ENCODE assay signal across 1 cellular context in genomic region chr18:3256693-3257626, GRCh38.
A peak's percentile ranks its signal among the peaks of the same experiment; 100 is the strongest.
TF ChIP-seq lines count a peak whose summit lies in the region.

No MANE protein-coding gene starts in this region.

TF ChIP-seq in HepG2, 621 proteins besides CTCF, POLR2A, EP300 and RAD21 (continues in another document):
- TF ChIP-seq SALL1 (CRISPR knock-in tag; IDR thresholded peaks at IDR 0.05) (peak; percentile 69), MYNN (CRISPR knock-in tag; IDR thresholded peaks at IDR 0.05; ENCODE audit: low read depth) (no peak), ZFX (CRISPR knock-in tag; IDR thresholded peaks at IDR 0.05; ENCODE audit: low read depth) (no peak), ARID5B (CRISPR knock-in tag; IDR thresholded peaks at IDR 0.05) (peak; percentile 83), ZNF552 (CRISPR knock-in tag; IDR thresholded peaks at IDR 0.05; ENCODE audit: borderline replicate concordance) (no peak), HMG20A (CRISPR knock-in tag; IDR thresholded peaks at IDR 0.05; ENCODE audit: borderline replicate concordance) (peak; percentile 86; the same call in 1 of the 2 replicates), FOSL2 (CRISPR knock-in tag; IDR thresholded peaks at IDR 0.05) (peak; percentile 44; the same call in 1 of the 2 replicates), LBX2 (CRISPR knock-in tag; IDR thresholded peaks at IDR 0.05; ENCODE audit: borderline replicate concordance) (no peak), TBX2 (CRISPR knock-in tag; IDR thresholded peaks at IDR 0.05; ENCODE audit: borderline replicate concordance) (0 out of 2 replicates have a peak, but pooled peaks have one; percentile 26), MIER2 (CRISPR knock-in tag; IDR thresholded peaks at IDR 0.05) (no peak), CREB1 (IDR thresholded peaks at IDR 0.05) (no peak), CREB1 (CRISPR knock-in tag; IDR thresholded peaks at IDR 0.05) (no peak), ATF7 (IDR thresholded peaks at IDR 0.05) (peak; percentile 64), ATF7 (CRISPR knock-in tag; IDR thresholded peaks at IDR 0.05) (peak; percentile 76; the same call in 1 of the 2 replicates), ELF3 (CRISPR knock-in tag; IDR thresholded peaks at IDR 0.05) (0 out of 2 replicates have a peak, but pooled peaks have one; percentile 17), LCORL (IDR thresholded peaks at IDR 0.05) (no peak), LCORL (CRISPR knock-in tag; IDR thresholded peaks at IDR 0.05) (peak; percentile 80), MTF1 (CRISPR knock-in tag; IDR thresholded peaks at IDR 0.05) (no peak), FOXP4 (CRISPR knock-in tag; IDR thresholded peaks at IDR 0.05) (peak; percentile 38; the same call in 1 of the 2 replicates), KMT2A (CRISPR knock-in tag; IDR thresholded peaks at IDR 0.05) (peak; percentile 46; the same call in 1 of the 2 replicates), RBM22 (optimal IDR thresholded peaks at IDR 0.05; ENCODE audit: low read length) (no peak), MEIS1 (CRISPR knock-in tag; IDR thresholded peaks at IDR 0.05; ENCODE audit: borderline replicate concordance) (no peak), SOX6 (IDR thresholded peaks at IDR 0.05) (no peak), SOX6 (CRISPR knock-in tag; IDR thresholded peaks at IDR 0.05) (peak; percentile 70), MEF2D (CRISPR knock-in tag; IDR thresholded peaks at IDR 0.05) (peak; percentile 100), ISL2 (CRISPR knock-in tag; IDR thresholded peaks at IDR 0.05) (peak; percentile 18; the same call in 1 of the 2 replicates), JUND (CRISPR knock-in tag; IDR thresholded peaks at IDR 0.05) (peak; percentile 11; the same call in 1 of the 2 replicates), HDAC2 (CRISPR knock-in tag; IDR thresholded peaks at IDR 0.05) (peak; percentile 37), ZNF331 (CRISPR knock-in tag; IDR thresholded peaks at IDR 0.05) (no peak), HOXA7 (CRISPR knock-in tag; IDR thresholded peaks at IDR 0.05) (no peak), GLMP (CRISPR knock-in tag; IDR thresholded peaks at IDR 0.05; ENCODE audit: borderline replicate concordance) (no peak), NCOA2 (CRISPR knock-in tag; IDR thresholded peaks at IDR 0.05) (0 out of 2 replicates have a peak, but pooled peaks have one; percentile 20), ZNF501 (CRISPR knock-in tag; IDR thresholded peaks at IDR 0.05) (peak; percentile 38; the same call in 1 of the 2 replicates), ZXDC (CRISPR knock-in tag; IDR thresholded peaks at IDR 0.05) (no peak), ZNF607 (CRISPR knock-in tag; IDR thresholded peaks at IDR 0.05; ENCODE audit: borderline replicate concordance) (no peak), DMTF1 (CRISPR knock-in tag; IDR thresholded peaks at IDR 0.05) (no peak), SALL2 (CRISPR knock-in tag; IDR thresholded peaks at IDR 0.05) (no peak), ZNF720 (CRISPR knock-in tag; IDR thresholded peaks at IDR 0.05) (no peak), ARID4A (CRISPR knock-in tag; IDR thresholded peaks at IDR 0.05; ENCODE audit: borderline replicate concordance) (no peak; the same call in 1 of the 2 replicates), ELF1 (CRISPR knock-in tag; IDR thresholded peaks at IDR 0.05) (0 out of 2 replicates have a peak, but pooled peaks have one; percentile 18), PPARG (CRISPR knock-in tag; conservative IDR thresholded peaks at IDR 0.05) (0 out of 2 replicates have a peak, but pooled peaks have one; percentile 21), ARID3A (IDR thresholded peaks at IDR 0.05; ENCODE audit: low read depth, low read length) (peak; percentile 75; the same call in 1 of the 2 replicates), ZNF562 (CRISPR knock-in tag; IDR thresholded peaks at IDR 0.05; ENCODE audit: borderline replicate concordance) (no peak), SOX13 (IDR thresholded peaks at IDR 0.05) (no peak), SOX13 (CRISPR knock-in tag; conservative IDR thresholded peaks at IDR 0.05 in 1 of 2, IDR thresholded peaks at IDR 0.05 in 1 of 2) (peak in 1 of 2 experiments; percentile 79; a peak in 1 of 4 replicates), ATF2 (CRISPR knock-in tag; IDR thresholded peaks at IDR 0.05) (peak; percentile 99)
